1 cellular context compared by ENCODE assay signal in genomic region chr14:81222694-81223093, GRCh38.
TF ChIP-seq lines count a peak whose summit lies in the region.

No MANE protein-coding gene starts in this region.

TF ChIP-seq in K562, 482 proteins besides CTCF, POLR2A, EP300 and RAD21 (continued from another document):
- TF ChIP-seq, protein P1, sequence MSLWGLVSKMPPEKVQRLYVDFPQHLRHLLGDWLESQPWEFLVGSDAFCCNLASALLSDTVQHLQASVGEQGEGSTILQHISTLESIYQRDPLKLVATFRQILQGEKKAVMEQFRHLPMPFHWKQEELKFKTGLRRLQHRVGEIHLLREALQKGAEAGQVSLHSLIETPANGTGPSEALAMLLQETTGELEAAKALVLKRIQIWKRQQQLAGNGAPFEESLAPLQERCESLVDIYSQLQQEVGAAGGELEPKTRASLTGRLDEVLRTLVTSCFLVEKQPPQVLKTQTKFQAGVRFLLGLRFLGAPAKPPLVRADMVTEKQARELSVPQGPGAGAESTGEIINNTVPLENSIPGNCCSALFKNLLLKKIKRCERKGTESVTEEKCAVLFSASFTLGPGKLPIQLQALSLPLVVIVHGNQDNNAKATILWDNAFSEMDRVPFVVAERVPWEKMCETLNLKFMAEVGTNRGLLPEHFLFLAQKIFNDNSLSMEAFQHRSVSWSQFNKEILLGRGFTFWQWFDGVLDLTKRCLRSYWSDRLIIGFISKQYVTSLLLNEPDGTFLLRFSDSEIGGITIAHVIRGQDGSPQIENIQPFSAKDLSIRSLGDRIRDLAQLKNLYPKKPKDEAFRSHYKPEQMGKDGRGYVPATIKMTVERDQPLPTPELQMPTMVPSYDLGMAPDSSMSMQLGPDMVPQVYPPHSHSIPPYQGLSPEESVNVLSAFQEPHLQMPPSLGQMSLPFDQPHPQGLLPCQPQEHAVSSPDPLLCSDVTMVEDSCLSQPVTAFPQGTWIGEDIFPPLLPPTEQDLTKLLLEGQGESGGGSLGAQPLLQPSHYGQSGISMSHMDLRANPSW (CRISPR knock-in tag; IDR thresholded peaks at IDR 0.05), result no peak
- no peak for TF ChIP-seq TAL1 (IDR thresholded peaks at IDR 0.05)
TF ChIP-seq in K562: peak in this region for 0.
